ENCODE assay signal across 8 cellular contexts in genomic region chr2:45643095-45643494, GRCh38. TPM values are rescaled to one million over a fixed set of nuclear protein-coding genes. Genes with fewer than 3 reads are reported as not detected.
DNase-seq lines count a peak whose midpoint lies in the region; ATAC-seq and TF ChIP-seq lines count a peak whose summit lies in the region.

No MANE protein-coding gene starts in this region.

- no peaks in the 10 kb centered on the region for H3K4me1 Mint-ChIP-seq in mesothelial cell of epicardium

- DNase-seq in AG09309 (ENCODE audit: low read depth) (no peak), mammary epithelial cell (no peak), mesothelial cell of epicardium (ENCODE audit: low spot score in 2 of 2, unreplicated experiment in 2 of 2) (no peak), NCI-H128 (lab: John Stamatoyannopoulos, UW; ENCODE audit: unreplicated experiment) (no peak), NCI-H226 (no peak), ureter (ENCODE audit: low spot score) (no peak), kidney glomerular epithelial cell (lab: John Stamatoyannopoulos, UW) (no peak)

- H3K4me1 ChIP-seq in mammary epithelial cell (ENCODE audit: insufficient read depth, low read length): peaks cover 12% of the 10 kb centered on the region

- no peaks in the 10 kb centered on the region for H3K79me2 ChIP-seq in mammary epithelial cell (ENCODE audit: insufficient read depth, low read length)

- no peaks in the 10 kb centered on the region for H3K9me3 Mint-ChIP-seq in mesothelial cell of epicardium

- no peaks in the 10 kb centered on the region for H3K9me3 ChIP-seq in mammary epithelial cell (replicated peaks; ENCODE audit: insufficient read depth, low read length)

- H3K4me2 ChIP-seq in mammary epithelial cell (ENCODE audit: insufficient read depth, low read depth, low read length): peak overlapping the region; percentile 93

- peak; percentile 9 for ATAC-seq in HG03025 (IDR thresholded peaks at IDR 0.05; ENCODE audit: low FRiP score, unreplicated experiment)

- H3K27ac ChIP-seq in mammary epithelial cell (ENCODE audit: insufficient read depth, low read depth, low read length): no peak overlapping the region

- H3K4me3 ChIP-seq in AG09309 (ENCODE audit: control insufficient read depth, low read depth, low read length) (peak overlapping the region; percentile 83), mammary epithelial cell (replicated peaks in 1 of 3; ENCODE audit: insufficient read depth in 1 of 3, low read depth in 2 of 3, low read length in 3 of 3) (peak overlapping the region; percentile 48 to 65 (median 51))

- no peak for TF ChIP-seq CTCF in AG09309 (IDR thresholded peaks at IDR 0.05; ENCODE audit: control insufficient read depth, insufficient read depth, low read depth, low read length, missing control alignments)
- no peak for TF ChIP-seq CTCF in mammary epithelial cell (conservative IDR thresholded peaks at IDR 0.05 in 1 of 2, IDR thresholded peaks at IDR 0.05 in 1 of 2; ENCODE audit: extremely low read depth in 1 of 2, insufficient read depth in 1 of 2, low read depth in 1 of 2, low read length in 2 of 2)
- TF ChIP-seq CTCF in mesothelial cell of epicardium (IDR thresholded peaks at IDR 0.05; ENCODE audit: unreplicated experiment): no peak

- H3K27ac Mint-ChIP-seq in mesothelial cell of epicardium: no peak overlapping the region

- peak overlapping the region; percentile 87 for H2AFZ ChIP-seq in mammary epithelial cell (ENCODE audit: low read depth, low read length)

- H3K9ac ChIP-seq in mammary epithelial cell (ENCODE audit: insufficient read depth, low read length): no peak overlapping the region

- intact Hi-C loops in mammary epithelial cell (cut with micrococcal nuclease): loop anchor here (1.0 to 5.0 kb wide), 6 partner anchors 56 to 724 kb away; no protein-coding TSS in a partner anchor

- in situ Hi-C loops in mammary epithelial cell (cut with MboI; ENCODE audit: low sequenced_read_pairs in 2 of 2): loop anchor here in 1 of 2 donors (10.0 kb wide), 1 partner anchor 292 kb away; no protein-coding TSS in a partner anchor

- WGBS in mammary epithelial cell (ENCODE audit: low coverage, missing lambda C conversion rate): 33% methylated on average over 3 of the region's 11 CpGs

- peaks cover 54% of the 10 kb centered on the region for H3K27me3 Mint-ChIP-seq in mesothelial cell of epicardium (ENCODE audit: low read depth)

- peak overlapping the region; percentile 68 for H3K4me3 Mint-ChIP-seq in mesothelial cell of epicardium

- CTCF ChIA-PET in mammary epithelial cell (lab: Charles Lee; ENCODE audit: low non-redundant PET): no interaction called here

- H3K36me3 ChIP-seq in mammary epithelial cell (ENCODE audit: insufficient read depth, low read length): no peaks in the 10 kb centered on the region

- H4K20me1 ChIP-seq in mammary epithelial cell (ENCODE audit: insufficient read depth, low read length): no peaks in the 10 kb centered on the region

- H3K36me3 Mint-ChIP-seq in mesothelial cell of epicardium: no peaks in the 10 kb centered on the region

- dilution Hi-C loops in mammary epithelial cell (cut with HindIII; ENCODE audit: low sequenced_read_pairs): no loop called here

- BruUV-seq in mammary epithelial cell (replicated peaks; lab: Mats Ljungman, UMichigan): no TSS peak

- peaks cover 2% of the 10 kb centered on the region for H3K27me3 ChIP-seq in mammary epithelial cell (ENCODE audit: insufficient read depth, low read length)

RNA-seq across cellular contexts. Expression of gene PRKCE, which starts 8.4 kb away (rescaled TPM):
- total RNA-seq in mammary epithelial cell (1 to 10 TPM; 4.3 to 7.2 TPM), mesothelial cell of epicardium (18.1 to 18.5 TPM (median 18.4 TPM) in 3 replicates), ureter (54.3 TPM)
- 2.3 TPM for polyA plus RNA-seq in mammary epithelial cell
- polyA minus RNA-seq in mammary epithelial cell: 14.0 TPM

RNA-seq across cellular contexts. Expression of gene SRBD1, which starts 32.0 kb away (rescaled TPM):
- total RNA-seq in mammary epithelial cell (10 to 100 TPM; 14.3 to 18.8 TPM), mesothelial cell of epicardium (16.2 to 22.6 TPM (median 19.3 TPM) in 3 replicates), ureter (30.3 TPM)
- polyA plus RNA-seq in mammary epithelial cell: 4.8 TPM
- polyA minus RNA-seq in mammary epithelial cell: 25.9 TPM
